In the genomic region with DNA sequence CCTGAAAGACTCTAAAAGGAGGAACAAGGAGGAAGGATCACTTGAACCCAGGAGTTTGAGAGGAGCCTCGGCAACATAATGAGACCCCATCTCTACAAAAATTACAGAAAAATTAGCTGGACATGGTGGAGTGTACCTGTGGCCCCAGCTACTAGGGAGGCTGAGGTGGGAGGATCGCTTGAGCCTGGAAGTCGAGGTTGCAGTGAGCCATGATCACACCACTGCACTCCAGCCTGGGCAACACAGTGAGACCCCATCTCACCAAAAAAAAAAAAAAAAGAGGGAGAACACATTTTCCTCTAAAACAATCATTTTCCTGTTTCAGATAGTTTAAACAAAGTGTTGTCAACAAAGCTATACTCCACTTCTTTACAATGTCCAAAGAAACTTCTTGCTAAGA, we compare ENCODE assay signal across 1 cellular context.
TF ChIP-seq lines count a peak whose summit lies in the region.

No MANE protein-coding gene starts in this region.

TF ChIP-seq in H1, 55 proteins besides CTCF, POLR2A, EP300 and RAD21:
- TF ChIP-seq PHF8 (conservative IDR thresholded peaks at IDR 0.05; ENCODE audit: low read depth, low read length) (no peak), SIN3A (conservative IDR thresholded peaks at IDR 0.05 in 1 of 2, IDR thresholded peaks at IDR 0.05 in 1 of 2; ENCODE audit: low read depth in 1 of 2, low read length in 2 of 2) (no peak), JUN (IDR thresholded peaks at IDR 0.05; ENCODE audit: low read depth, low read length) (no peak), RXRA (IDR thresholded peaks at IDR 0.05; ENCODE audit: insufficient read depth, low read depth, low read length) (no peak), KDM1A (IDR thresholded peaks at IDR 0.05; ENCODE audit: borderline replicate concordance, low read length) (peak; percentile 40; the same call in 1 of the 2 replicates), HDAC6 (IDR thresholded peaks at IDR 0.05; ENCODE audit: low read depth, low read length) (no peak)
